In the genomic region with DNA sequence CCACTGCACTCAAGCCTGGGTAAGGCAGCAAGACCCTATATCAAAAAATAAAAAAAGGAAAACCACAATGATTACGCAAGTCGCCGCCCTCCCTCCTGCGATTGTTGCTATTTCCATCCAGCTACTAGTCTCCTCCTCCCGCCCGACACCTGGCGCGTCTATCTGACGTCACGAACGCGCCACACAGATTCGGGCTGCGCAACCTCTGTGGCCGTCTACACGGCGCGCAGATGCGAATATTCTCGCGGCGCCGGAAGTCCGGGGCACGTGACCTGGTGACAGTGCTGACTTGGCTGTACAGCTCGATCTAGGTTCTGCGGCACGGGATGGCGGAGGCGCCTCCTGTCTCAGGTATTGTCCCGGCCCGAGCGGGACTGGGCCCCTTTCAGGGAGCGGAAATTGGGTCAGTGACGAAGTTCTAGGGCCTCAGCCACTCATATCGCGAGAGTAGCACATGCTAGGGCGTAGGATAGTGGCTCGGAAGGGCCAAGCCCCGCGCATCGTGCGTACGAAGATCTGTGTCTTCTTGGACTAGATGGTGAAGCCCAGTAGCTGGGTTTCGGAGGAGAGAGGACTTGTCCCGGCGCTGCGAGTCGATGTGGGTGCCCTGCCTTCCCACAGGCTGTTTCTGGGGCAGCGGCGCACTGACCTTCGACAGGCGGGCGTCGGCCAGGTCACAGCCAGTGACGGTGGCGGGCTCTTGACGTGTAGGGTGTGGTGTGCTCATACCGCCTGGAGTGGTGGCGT, we compare ENCODE assay signal across 8 cellular contexts. TPM values are rescaled to one million over a fixed set of nuclear protein-coding genes. Genes with fewer than 3 reads are reported as not detected.
DNase-seq lines count a peak whose midpoint lies in the region; ATAC-seq, FAIRE-seq and TF ChIP-seq lines count a peak whose summit lies in the region.

TSS of gene NFX1 (plus strand) at position 270 of the 747 bp plus-strand sequence. CDS start at position 327, 57 bp downstream.

- peak; percentile 89 for ATAC-seq in HG03460 (IDR thresholded peaks at IDR 0.05; ENCODE audit: unreplicated experiment)

- no peaks in the 10 kb centered on the region for H3K27me3 ChIP-seq in BE2C

- peak; percentile 31 for FAIRE-seq in colon (lab: Jason Lieb, UNC)

- TF ChIP-seq CTCF in BE2C (IDR thresholded peaks at IDR 0.05; ENCODE audit: low read depth, low read length), result no peak

- DNase-seq in BE2C (peak; percentile 96), GM19240 (ENCODE audit: insufficient read length, low spot score) (peak; percentile 49), NCI-H526 (lab: John Stamatoyannopoulos, UW) (peak; percentile 94 to 98), kidney tubule cell (ENCODE audit: low spot score) (peak; percentile 99)
- peak; percentile 98 for DNase-seq in activated CD4-positive, alpha-beta T cell treated with anti-CD3 and anti-CD28 coated beads for 48 hours
- peak; percentile 84 to 96 (median 95) for DNase-seq in stimulated activated CD4-positive, alpha-beta T cell treated with anti-CD3 and anti-CD28 coated beads, Interleukin-1b, Interleukin-23, amount 100 ng/mL, for 24 hours (ENCODE audit: low read depth in 4 of 4, low spot score in 1 of 4)

- peaks cover 26% of the 10 kb centered on the region for H3K36me3 ChIP-seq in BE2C

- no peaks in the 10 kb centered on the region; the same call in 1 of the 2 replicates for H3K4me1 ChIP-seq in BE2C

- H3K4me3 ChIP-seq in BE2C (ENCODE audit: low read depth, low read length), result peak within 1 kb of the TSS; percentile 88

- H3K9me3 ChIP-seq in BE2C, result no peaks in the 10 kb centered on the region

RNA-seq across cellular contexts. Expression of gene NFX1, which starts in this region (rescaled TPM):
- polyA plus RNA-seq in BE2C (2012; ENCODE audit: insufficient read depth, insufficient read length, low read depth), result 30.2 TPM

Comparison
In these comparisons a context has a peak if more than half of its experiments do, and no peak if none do; other contexts are left out.
1. Peak in every context shown above with its lines: DNase-seq, ATAC-seq and H3K4me3 ChIP-seq.
2. DNase-seq: peak in every context shown above with its lines; median percentile 99 in kidney tubule cell; 98 in activated CD4-positive, alpha-beta T cell treated with anti-CD3 and anti-CD28 coated beads for 48 hours; 96 in BE2C; 96 in NCI-H526; 95 in stimulated activated CD4-positive, alpha-beta T cell treated with anti-CD3 and anti-CD28 coated beads, Interleukin-1b, Interleukin-23, amount 100 ng/mL, for 24 hours; 49 in GM19240.